ENCODE assay signal across 8 cellular contexts in genomic region chr17:75784473-75785015, GRCh38. TPM values are rescaled to one million over a fixed set of nuclear protein-coding genes. Genes with fewer than 3 reads are reported as not detected.
DNase-seq lines count a peak whose midpoint lies in the region; ATAC-seq and TF ChIP-seq lines count a peak whose summit lies in the region.

Gene UNK (plus strand): TSS chr17:75784806. CDS start chr17:75784881, 75 bp downstream.

- peak within 1 kb of the TSS; percentile 94 for H2BK5ac ChIP-seq in mesenchymal stem cell (ENCODE audit: low read depth, low read length, poor library complexity, severe bottlenecking)

- 0 to 3% methylated on average over 10 to 43 of the region's 45 CpGs for WGBS in endodermal cell (ENCODE audit: insufficient coverage in 1 of 2, insufficient read length in 1 of 2), 2 experiments
- WGBS in mesenchymal stem cell = under 1% methylated on average over 29 of the region's 45 CpGs

- peak within 1 kb of the TSS; percentile 98 for H2AK5ac ChIP-seq in mesenchymal stem cell (ENCODE audit: low read length, severe bottlenecking)

- no peaks in the 10 kb centered on the region for H3K27me3 ChIP-seq in OCI-LY1 (ENCODE audit: insufficient read depth, low read length)
- no peaks in the 10 kb centered on the region for H3K27me3 ChIP-seq in endodermal cell (ENCODE audit: control insufficient read depth, insufficient read depth, low read length, poor library complexity, severe bottlenecking)
- no peaks in the 10 kb centered on the region for H3K27me3 ChIP-seq in mesenchymal stem cell (ENCODE audit: control insufficient read depth in 1 of 2, insufficient read depth in 1 of 2, low read length in 2 of 2)

- H4K91ac ChIP-seq in mesenchymal stem cell (ENCODE audit: low read length) = peak within 1 kb of the TSS; percentile 97

- H3K4me3 Mint-ChIP-seq in endodermal cell = peak within 1 kb of the TSS; percentile 78

- DNase-seq in COLO829 (ENCODE audit: low spot score) (peak; percentile 99), HuH-7.5 (ENCODE audit: low spot score) (peak; percentile 95), endodermal cell (peak; percentile 100), mesenchymal stem cell (peak; percentile 100)
- peak; percentile 87 for DNase-seq in activated CD8-positive, alpha-beta memory T cell treated with anti-CD3 and anti-CD28 coated beads, Interleukin-2, amount 50 U/mL, for 24 hours (ENCODE audit: extremely low read depth)
- peak; percentile 93 for DNase-seq in stimulated activated CD8-positive, alpha-beta memory T cell treated with anti-CD3 and anti-CD28 coated beads, Interleukin-12 subunit alpha, Interleukin-12 subunit beta, amount 100 ng/mL, for 1 hour (ENCODE audit: low read depth)

- peaks cover under 1% of the 10 kb centered on the region for H3K9me3 Mint-ChIP-seq in endodermal cell

- H3K4me2 ChIP-seq in OCI-LY1 (ENCODE audit: low read length) (peak within 1 kb of the TSS; percentile 79), mesenchymal stem cell (ENCODE audit: low read length, poor library complexity, severe bottlenecking) (peak within 1 kb of the TSS; percentile 78)

- H3F3A ChIP-seq in OCI-LY1 (ENCODE audit: insufficient read depth, low read length) = peaks cover 14% of the 10 kb centered on the region

- H2AFZ ChIP-seq in OCI-LY1 (ENCODE audit: low read length) (no peak within 1 kb of the TSS), mesenchymal stem cell (ENCODE audit: low read depth, low read length) (peak within 1 kb of the TSS; percentile 93)

- H3K36me3 ChIP-seq in OCI-LY1 (ENCODE audit: insufficient read depth, low read length) (0 out of 2 replicates have a peak, but pooled peaks cover 3% of the 10 kb centered on the region), endodermal cell (ENCODE audit: control insufficient read depth, insufficient read depth, low read length) (no peaks in the 10 kb centered on the region), mesenchymal stem cell (ENCODE audit: control insufficient read depth in 1 of 2, insufficient read depth in 2 of 2, low read depth in 1 of 2, low read length in 2 of 2) (no peaks in the 10 kb centered on the region)

- H3K9ac ChIP-seq in OCI-LY1 (ENCODE audit: low read length) (peak within 1 kb of the TSS; percentile 98), endodermal cell (ENCODE audit: extremely low read depth, low read length, poor library complexity, severe bottlenecking) (peak within 1 kb of the TSS; percentile 99), mesenchymal stem cell (ENCODE audit: low read length) (peak within 1 kb of the TSS; percentile 100)

- peaks cover 10% of the 10 kb centered on the region for H3K36me3 Mint-ChIP-seq in endodermal cell (ENCODE audit: low read depth)

- H3K4me3 ChIP-seq in OCI-LY1 (ENCODE audit: low read depth, low read length, poor library complexity, severe bottlenecking) (peak within 1 kb of the TSS; percentile 77), endodermal cell (ENCODE audit: low read length) (peak within 1 kb of the TSS; percentile 90), mesenchymal stem cell (ENCODE audit: insufficient read depth in 1 of 2, low read depth in 1 of 2, low read length in 2 of 2) (peak within 1 kb of the TSS; percentile 80 to 82)

- peaks cover 45% of the 10 kb centered on the region for H3K79me2 ChIP-seq in OCI-LY1 (ENCODE audit: insufficient read depth, low read length)

- ATAC-seq in GM21528 (IDR thresholded peaks at IDR 0.05; ENCODE audit: low FRiP score, unreplicated experiment) = peak; percentile 63

- no peaks in the 10 kb centered on the region for H3K27me3 Mint-ChIP-seq in endodermal cell (ENCODE audit: insufficient read depth)

- H3K9me3 ChIP-seq in OCI-LY1 (ENCODE audit: low read length) (no peaks in the 10 kb centered on the region), endodermal cell (ENCODE audit: control insufficient read depth, low read length) (no peaks in the 10 kb centered on the region), mesenchymal stem cell (ENCODE audit: control insufficient read depth, low read length) (no peaks in the 10 kb centered on the region)

- peak within 1 kb of the TSS; percentile 98 to 99 for H3K18ac ChIP-seq in mesenchymal stem cell (ENCODE audit: low read depth in 1 of 2, low read length in 2 of 2)

- H3K23ac ChIP-seq in mesenchymal stem cell (ENCODE audit: low read length in 2 of 2) = peak within 1 kb of the TSS; percentile 0 to 34

- peak within 1 kb of the TSS in 1 of 2 experiments; percentile 99 for H3K14ac ChIP-seq in mesenchymal stem cell (ENCODE audit: low read length in 2 of 2)

- peak within 1 kb of the TSS; percentile 82 to 100 for H3K4ac ChIP-seq in mesenchymal stem cell (ENCODE audit: low read depth in 1 of 2, low read length in 2 of 2)

- peak within 1 kb of the TSS; percentile 96 for H2BK15ac ChIP-seq in mesenchymal stem cell (ENCODE audit: low read depth, poor library complexity, severe bottlenecking)

- peaks cover 32% of the 10 kb centered on the region for H3K4me1 Mint-ChIP-seq in endodermal cell

- peak within 1 kb of the TSS; percentile 83 for H2BK120ac ChIP-seq in mesenchymal stem cell (ENCODE audit: low read depth, low read length)

- peak within 1 kb of the TSS; percentile 22 to 94 for H2BK12ac ChIP-seq in mesenchymal stem cell (ENCODE audit: low read length in 2 of 2)

- H4K20me1 ChIP-seq in OCI-LY1 (ENCODE audit: insufficient read depth, low read length) = no peaks in the 10 kb centered on the region

- H3K27ac ChIP-seq in OCI-LY1 (ENCODE audit: low read depth, low read length, poor library complexity, severe bottlenecking) (peak within 1 kb of the TSS; percentile 98), endodermal cell (ENCODE audit: low read depth, low read length) (peak within 1 kb of the TSS; percentile 95), mesenchymal stem cell (ENCODE audit: low read length, poor library complexity, severe bottlenecking) (peak within 1 kb of the TSS; percentile 100)

- H3K27ac Mint-ChIP-seq in endodermal cell = peak within 1 kb of the TSS; percentile 98

- TF ChIP-seq CTCF in OCI-LY1 (IDR thresholded peaks at IDR 0.05; ENCODE audit: low read length) = no peak
- TF ChIP-seq CTCF in endodermal cell (conservative IDR thresholded peaks at IDR 0.05) = no peak

- peaks cover 4% of the 10 kb centered on the region for H3K79me1 ChIP-seq in mesenchymal stem cell (replicated peaks; ENCODE audit: low read length, poor library complexity, severe bottlenecking)

- H4K8ac ChIP-seq in mesenchymal stem cell (ENCODE audit: low read length) = peak within 1 kb of the TSS; percentile 97

- no peaks in the 10 kb centered on the region for H3K9me2 ChIP-seq in OCI-LY1 (ENCODE audit: low read depth, low read length)

- H3K4me1 ChIP-seq in OCI-LY1 (ENCODE audit: insufficient read depth, low read length, severe bottlenecking) (peaks cover 58% of the 10 kb centered on the region), endodermal cell (ENCODE audit: control insufficient read depth, insufficient read depth, low read length) (peaks cover 4% of the 10 kb centered on the region), mesenchymal stem cell (ENCODE audit: control insufficient read depth, insufficient read depth, low read depth, low read length) (peaks cover 14% of the 10 kb centered on the region)

RNA-seq across cellular contexts. Expression of gene UNK, which starts in this region (rescaled TPM):
- total RNA-seq in endodermal cell = 10 to 100 TPM; 38.0 to 39.0 TPM
- polyA plus RNA-seq in endodermal cell (2013, experiment 1 of 2) = 40.1 TPM
- 37.5 TPM for polyA plus RNA-seq in endodermal cell (2013, experiment 2 of 2)
- 16.2 TPM for polyA plus RNA-seq in mesenchymal stem cell (2013, experiment 1 of 2)
- 14.8 TPM for polyA plus RNA-seq in mesenchymal stem cell (2013, experiment 2 of 2)

Comparison
In these comparisons a context has a peak if more than half of its experiments do, and no peak if none do; other contexts are left out.
1. Peak in every context shown above with its lines: DNase-seq, ATAC-seq, H3K4me3 ChIP-seq and H3K27ac ChIP-seq.